In genomic region chr5:179488464-179488863, GRCh38 we compare ENCODE assay signal across 1 cellular context.
TF ChIP-seq lines count a peak whose summit lies in the region.

No MANE protein-coding gene starts in this region.

TF ChIP-seq in IMR-90, 13 proteins besides CTCF, POLR2A, EP300 and RAD21 (continued from another document):
- TF ChIP-seq ELK1 (IDR thresholded peaks at IDR 0.05; ENCODE audit: borderline replicate concordance, low read depth, low read length), result no peak
